Comparison of ENCODE assay signal across 1 cellular context in genomic region chr17:56824503-56824902, GRCh38.
TF ChIP-seq lines count a peak whose summit lies in the region.

No MANE protein-coding gene starts in this region.

TF ChIP-seq in HEK293, 187 proteins besides CTCF, POLR2A, EP300 and RAD21 (continued from another document):
- TF ChIP-seq EGR2 (tag by site-specific recombination; IDR thresholded peaks at IDR 0.05; ENCODE audit: low read depth), result no peak
- TF ChIP-seq FEZF1 (tag by site-specific recombination; IDR thresholded peaks at IDR 0.05), result peak; percentile 72
- TF ChIP-seq MZF1 (tag by site-specific recombination; IDR thresholded peaks at IDR 0.05; ENCODE audit: borderline replicate concordance), result no peak
- TF ChIP-seq ZNF560 (tag by site-specific recombination; IDR thresholded peaks at IDR 0.05; ENCODE audit: borderline replicate concordance), result no peak
- no peak for TF ChIP-seq ZNF596 (tag by site-specific recombination; IDR thresholded peaks at IDR 0.05)
- TF ChIP-seq ZNF843 (tag by site-specific recombination; IDR thresholded peaks at IDR 0.05), result no peak
- TF ChIP-seq SETDB1 (IDR thresholded peaks at IDR 0.05; ENCODE audit: insufficient read length, low read length), result no peak
